ENCODE assay signal across 8 cellular contexts in genomic region chr2:197293252-197294007, GRCh38. TPM values are rescaled to one million over a fixed set of nuclear protein-coding genes. Genes with fewer than 3 reads are reported as not detected.
DNase-seq lines count a peak whose midpoint lies in the region; ATAC-seq and TF ChIP-seq lines count a peak whose summit lies in the region.

No MANE protein-coding gene starts in this region.

- no peaks in the 10 kb centered on the region for H3K27me3 ChIP-seq in KMS-11 (ENCODE audit: insufficient read depth, low read depth)

- peak overlapping the region; percentile 86 to 100 for H3K4me3 Mint-ChIP-seq in activated T-cell treated with anti-CD3 and anti-CD28 coated beads, Interleukin-2, amount 50 U/mL, for 72 hours
- peak overlapping the region; percentile 67 for H3K4me3 Mint-ChIP-seq in stimulated activated naive B cell treated with anti-CD40 and anti-IgM and Interleukin-4, amounts not matched to agents 10 μg/mL and 1 μg/mL and 100 μg/mL, for 72 hours

- TF ChIP-seq CTCF in KMS-11 (conservative IDR thresholded peaks at IDR 0.05; ENCODE audit: low read depth, low read length), result no peak

- H3K27me3 Mint-ChIP-seq in activated T-cell treated with anti-CD3 and anti-CD28 coated beads, Interleukin-2, amount 50 U/mL, for 72 hours (ENCODE audit: low read depth), result no peaks in the 10 kb centered on the region
- H3K27me3 Mint-ChIP-seq in stimulated activated naive B cell treated with anti-CD40 and anti-IgM and Interleukin-4, amounts not matched to agents 10 μg/mL and 1 μg/mL and 100 μg/mL, for 72 hours, result no peaks in the 10 kb centered on the region

- H3K4me2 ChIP-seq in KMS-11, result peak overlapping the region; percentile 89

- peaks cover 3 to 10% of the 10 kb centered on the region in 2 donors for H3K9me3 Mint-ChIP-seq in activated T-cell treated with anti-CD3 and anti-CD28 coated beads, Interleukin-2, amount 50 U/mL, for 72 hours
- peaks cover 0 to 7% of the 10 kb centered on the region in 2 donors for H3K9me3 Mint-ChIP-seq in stimulated activated naive B cell treated with anti-CD40 and anti-IgM and Interleukin-4, amounts not matched to agents 10 μg/mL and 1 μg/mL and 100 μg/mL, for 72 hours

- no peak overlapping the region for H3K4me3 ChIP-seq in KMS-11 (IDR thresholded peaks at IDR 0.05; ENCODE audit: insufficient read depth, low read depth, low read length)

- peaks cover 16% of the 10 kb centered on the region; the same call in 1 of the 2 replicates for H3K79me2 ChIP-seq in KMS-11 (ENCODE audit: insufficient read depth, low read depth)

- peak; percentile 42 to 49 for DNase-seq in activated T-cell treated with anti-CD3 and anti-CD28 coated beads, Interleukin-2, amount 50 U/mL, for 72 hours
- DNase-seq in activated T-cell treated with anti-CD3 and anti-CD28 coated beads for 4 hours (no peak), iPS-NIHi7 (ENCODE audit: extremely low spot score) (no peak), glomerular visceral epithelial cell (ENCODE audit: extremely low spot score) (no peak)
- peak; percentile 55 for DNase-seq in central memory CD4-positive, alpha-beta T cell
- DNase-seq in stimulated activated naive B cell treated with anti-CD40 and anti-IgM and Interleukin-4, amounts not matched to agents 10 μg/mL and 1 μg/mL and 100 μg/mL, for 72 hours, result no peak
- DNase-seq in stimulated activated CD8-positive, alpha-beta memory T cell treated with anti-CD3 and anti-CD28 coated beads, Interleukin-4, amount 100 ng/mL, for 48 hours, result no peak

- peaks cover 15 to 23% of the 10 kb centered on the region in 2 donors for H3K36me3 Mint-ChIP-seq in activated T-cell treated with anti-CD3 and anti-CD28 coated beads, Interleukin-2, amount 50 U/mL, for 72 hours (ENCODE audit: insufficient read depth in 2 of 2)
- peaks cover 20 to 51% of the 10 kb centered on the region in 2 donors for H3K36me3 Mint-ChIP-seq in stimulated activated naive B cell treated with anti-CD40 and anti-IgM and Interleukin-4, amounts not matched to agents 10 μg/mL and 1 μg/mL and 100 μg/mL, for 72 hours

- peak; percentile 69 to 73 for ATAC-seq in activated T-cell treated with anti-CD3 and anti-CD28 coated beads, Interleukin-2, amount 50 U/mL, for 72 hours (replicated peaks in 1 of 2)
- peak; percentile 46 to 56 for ATAC-seq in stimulated activated naive B cell treated with anti-CD40 and anti-IgM and Interleukin-4, amounts not matched to agents 10 μg/mL and 1 μg/mL and 100 μg/mL, for 72 hours (replicated peaks)

- H3K36me3 ChIP-seq in KMS-11 (ENCODE audit: insufficient read depth), result no peaks in the 10 kb centered on the region

- H3K27ac ChIP-seq in KMS-11, result peak overlapping the region; percentile 73

- H3K4me1 ChIP-seq in KMS-11 (ENCODE audit: low read depth, poor library complexity, severe bottlenecking), result peaks cover 49% of the 10 kb centered on the region

- H2AFZ ChIP-seq in KMS-11 (ENCODE audit: low read depth), result peak overlapping the region; percentile 64

- H3K9ac ChIP-seq in KMS-11, result peak overlapping the region; percentile 45; the same call in 1 of the 2 replicates

- H3K27ac Mint-ChIP-seq in activated T-cell treated with anti-CD3 and anti-CD28 coated beads, Interleukin-2, amount 50 U/mL, for 72 hours, result peak overlapping the region; percentile 100
- H3K27ac Mint-ChIP-seq in stimulated activated naive B cell treated with anti-CD40 and anti-IgM and Interleukin-4, amounts not matched to agents 10 μg/mL and 1 μg/mL and 100 μg/mL, for 72 hours, result peak overlapping the region; percentile 92

- peaks cover 93% of the 10 kb centered on the region for H3K4me1 Mint-ChIP-seq in activated T-cell treated with anti-CD3 and anti-CD28 coated beads, Interleukin-2, amount 50 U/mL, for 72 hours (ENCODE audit: low read depth)
- H3K4me1 Mint-ChIP-seq in stimulated activated naive B cell treated with anti-CD40 and anti-IgM and Interleukin-4, amounts not matched to agents 10 μg/mL and 1 μg/mL and 100 μg/mL, for 72 hours, result peaks cover 54 to 85% of the 10 kb centered on the region in 2 donors

- no peaks in the 10 kb centered on the region for H4K20me1 ChIP-seq in KMS-11 (ENCODE audit: insufficient read depth)

RNA-seq across cellular contexts. Expression of gene ANKRD44, which starts 17.1 kb away (rescaled TPM):
- total RNA-seq in activated T-cell treated with anti-CD3 and anti-CD28 coated beads, Interleukin-2, amount 50 U/mL, for 72 hours, result 100 to 1,000 TPM; 114 to 141 TPM

Comparison
In these comparisons a context has a peak if more than half of its experiments do, and no peak if none do; other contexts are left out.
1. DNase-seq: peak in activated T-cell treated with anti-CD3 and anti-CD28 coated beads, Interleukin-2, amount 50 U/mL, for 72 hours (2 of 2) and central memory CD4-positive, alpha-beta T cell (single experiment); none in activated T-cell treated with anti-CD3 and anti-CD28 coated beads for 4 hours (single experiment), stimulated activated naive B cell treated with anti-CD40 and anti-IgM and Interleukin-4, amounts not matched to agents 10 μg/mL and 1 μg/mL and 100 μg/mL, for 72 hours (single experiment), iPS-NIHi7 (single experiment), glomerular visceral epithelial cell (single experiment) and stimulated activated CD8-positive, alpha-beta memory T cell treated with anti-CD3 and anti-CD28 coated beads, Interleukin-4, amount 100 ng/mL, for 48 hours (single experiment).